ENCODE assay signal across 15 cellular contexts in the genomic region with DNA sequence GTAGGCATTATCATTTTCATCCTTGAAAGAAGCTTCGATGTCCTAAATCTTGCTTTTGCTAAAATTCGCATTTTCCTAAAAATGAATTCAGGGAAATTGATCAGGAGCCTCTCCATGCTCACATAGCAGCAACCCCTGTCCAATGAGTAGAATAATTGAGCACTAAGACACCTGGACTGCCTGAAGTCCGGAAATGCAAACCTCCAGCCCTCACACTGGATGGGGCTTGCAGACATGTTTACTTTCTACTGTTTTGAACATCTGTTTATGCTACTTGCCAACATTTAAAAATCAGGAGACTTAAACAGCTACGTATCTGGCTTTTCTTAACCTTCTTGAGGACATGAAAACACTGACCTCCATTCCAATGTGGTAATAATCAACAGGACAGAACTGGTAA.
"Had no signal": no experiment of that assay in that cellular context is flagged by ENCODE, and none has a peak within 500 bp of the region (broad histone marks: within the 10 kb centered on the region; RNA-seq: fewer than 3 reads in every experiment).

No MANE protein-coding gene starts in this region.

- FAIRE-seq: frontal cortex had no signal

- H3K27me3 Mint-ChIP-seq: activated naive CD8-positive, alpha-beta T cell treated with anti-CD3 and anti-CD28 coated beads, Interleukin-2, amount 50 U/mL, for 24 hours had no signal

- H3K27ac Mint-ChIP-seq: activated CD8-positive, alpha-beta T cell treated with anti-CD3 and anti-CD28 coated beads, Interleukin-2, amount 10 ng/mL, durations not matched to agents 7 days and 5 days; activated naive CD8-positive, alpha-beta T cell treated with anti-CD3 and anti-CD28 coated beads, Interleukin-2, amount 50 U/mL, for 24 hours; naive thymus-derived CD8-positive, alpha-beta T cell; WTC11 had no signal

- H3K27me3 ChIP-seq: cardiac muscle cell, esophagus squamous epithelium, neutrophil had no signal

- H3K4me1 Mint-ChIP-seq: activated naive CD8-positive, alpha-beta T cell treated with anti-CD3 and anti-CD28 coated beads, Interleukin-2, amount 50 U/mL, for 24 hours; naive thymus-derived CD8-positive, alpha-beta T cell had no signal

- H3K4me3 Mint-ChIP-seq: activated CD8-positive, alpha-beta T cell treated with anti-CD3 and anti-CD28 coated beads, Interleukin-2, amount 10 ng/mL, durations not matched to agents 7 days and 5 days; activated naive CD8-positive, alpha-beta T cell treated with anti-CD3 and anti-CD28 coated beads, Interleukin-2, amount 50 U/mL, for 24 hours; naive thymus-derived CD8-positive, alpha-beta T cell; WTC11 had no signal

- H3K36me3 ChIP-seq: cardiac muscle cell, esophagus squamous epithelium, neutrophil had no signal

- H3K27ac ChIP-seq: cardiac muscle cell, esophagus squamous epithelium, neutrophil, skin epidermis had no signal

- H3K4me3 ChIP-seq: cardiac muscle cell, esophagus squamous epithelium, mucosa of descending colon, skin epidermis had no signal

- H3K9me3 Mint-ChIP-seq: activated naive CD8-positive, alpha-beta T cell treated with anti-CD3 and anti-CD28 coated beads, Interleukin-2, amount 50 U/mL, for 24 hours had no signal

- ATAC-seq: activated CD8-positive, alpha-beta T cell treated with anti-CD3 and anti-CD28 coated beads, Interleukin-2, amount 10 ng/mL, durations not matched to agents 7 days and 5 days; left lobe of liver; mucosa of descending colon; naive thymus-derived CD8-positive, alpha-beta T cell; WTC11 had no signal

- H3K4me1 ChIP-seq: esophagus squamous epithelium had no signal

- H3K36me3 Mint-ChIP-seq: naive thymus-derived CD8-positive, alpha-beta T cell; WTC11 had no signal

- H3K9me3 ChIP-seq: esophagus squamous epithelium, mucosa of descending colon, neutrophil had no signal

- DNase-seq: activated CD4-positive, alpha-beta T cell treated with anti-CD3 and anti-CD28 coated beads for 48 hours; activated CD8-positive, alpha-beta T cell treated with anti-CD3 and anti-CD28 coated beads, Interleukin-2, amount 10 ng/mL, durations not matched to agents 7 days and 5 days; activated naive CD4-positive, alpha-beta T cell treated with Interleukin-2 at 50 U/mL for 16 hours; activated naive CD8-positive, alpha-beta T cell treated with anti-CD3 and anti-CD28 coated beads, Interleukin-2, amount 50 U/mL, for 24 hours; esophagus squamous epithelium; islet precursor cell; mammary epithelial cell; mucosa of descending colon; naive thymus-derived CD8-positive, alpha-beta T cell had no signal
